ENCODE assay signal across 8 cellular contexts in the genomic region with DNA sequence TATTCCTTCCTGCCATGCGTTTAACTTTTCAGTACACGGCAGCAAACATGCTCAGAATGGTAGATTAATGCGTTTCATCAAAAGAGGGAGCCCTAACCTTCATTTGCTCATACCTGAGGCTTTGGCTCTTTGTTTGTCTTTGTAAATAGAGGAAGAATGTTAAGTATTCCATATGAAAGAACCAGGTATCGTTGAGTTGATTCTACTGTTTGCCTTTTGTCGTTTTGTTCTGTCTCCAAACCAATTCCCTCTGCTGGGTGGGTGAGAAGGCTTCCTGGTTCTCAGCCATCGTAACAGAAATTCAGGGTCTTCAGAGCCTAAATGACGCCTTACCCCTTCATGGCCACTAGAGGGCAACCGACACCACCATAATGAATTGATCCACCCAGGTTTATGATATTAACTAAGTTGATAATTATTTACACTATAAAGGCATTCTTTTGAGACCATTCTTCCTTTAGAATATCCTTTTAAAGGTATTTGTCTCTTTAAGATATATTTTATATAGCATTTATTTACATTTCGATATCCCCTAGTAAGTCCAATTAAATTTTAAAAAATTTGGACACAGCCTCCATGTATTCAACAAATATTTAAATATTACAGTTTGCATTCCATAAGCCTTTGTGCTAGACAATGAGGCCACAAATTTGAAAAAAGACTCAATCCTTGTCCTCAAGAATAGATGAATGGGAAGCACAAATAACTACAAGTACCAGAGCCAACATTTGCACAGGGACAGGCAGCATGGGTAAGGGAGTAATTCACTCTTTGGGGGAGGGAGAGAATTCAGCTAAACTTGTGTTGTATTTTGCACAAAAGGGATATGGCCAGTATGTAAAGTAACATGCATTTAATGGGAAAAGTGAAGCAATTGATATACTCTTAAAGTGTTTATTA. TPM values are rescaled to one million over a fixed set of nuclear protein-coding genes. Genes with fewer than 3 reads are reported as not detected.
DNase-seq lines count a peak whose midpoint lies in the region; ATAC-seq, FAIRE-seq and TF ChIP-seq lines count a peak whose summit lies in the region.

No MANE protein-coding gene starts in this region.

- peak; percentile 87 for FAIRE-seq in GM12892 (lab: Jason Lieb, UNC)

- no peaks in the 10 kb centered on the region for H3K9me3 ChIP-seq in ascending aorta

- TF ChIP-seq CTCF in ascending aorta (IDR thresholded peaks at IDR 0.05) = peak; percentile 70 to 86 (median 70)

- ATAC-seq in HG02623 (IDR thresholded peaks at IDR 0.05; ENCODE audit: unreplicated experiment) = peak; percentile 76

- H3K27me3 ChIP-seq in ascending aorta = no peaks in the 10 kb centered on the region

- H3K4me3 ChIP-seq in ascending aorta (no peak overlapping the region), skeletal muscle cell (ENCODE audit: low read depth, low read length) (peak overlapping the region; percentile 4)

- intact Hi-C loops in ascending aorta (cut with DNase I) = loop anchor here (1.0 to 5.0 kb wide), 3 partner anchors 146 to 356 kb away; a partner anchor contains a TSS

- DNase-seq in GM12892 (ENCODE audit: insufficient read length) (peak; percentile 48), MV-4-11 (lab: John Stamatoyannopoulos, UW) (peak; percentile 56), SKM-1 treated with dmso at 0.1 percent for 144 hours (lab: John Stamatoyannopoulos, UW; ENCODE audit: unreplicated experiment) (peak; percentile 64), ascending aorta (ENCODE audit: low spot score in 2 of 2) (peak in 1 of 2 donors; percentile 64), hepatic stellate cell (ENCODE audit: low spot score) (peak; percentile 79), skeletal muscle cell (ENCODE audit: low read depth) (peak; percentile 9), NK-92 (lab: John Stamatoyannopoulos, UW; ENCODE audit: unreplicated experiment) (no peak)

- H3K4me1 ChIP-seq in ascending aorta = no peaks in the 10 kb centered on the region

- no peak overlapping the region for H3K27ac ChIP-seq in ascending aorta

- TF ChIP-seq POLR2A in GM12892 (IDR thresholded peaks at IDR 0.05; ENCODE audit: low read depth, low read length) = no peak

- no peaks in the 10 kb centered on the region for H3K36me3 ChIP-seq in ascending aorta

RNA-seq across cellular contexts. Expression of a gene that starts 48.1 kb away (rescaled TPM):
- polyA plus RNA-seq in GM12892 (2012; ENCODE audit: missing spikeins) = 49.0 TPM
- total RNA-seq in ascending aorta = 27.2 TPM

RNA-seq across cellular contexts. Expression of a gene that starts 48.8 kb away (rescaled TPM):
- polyA plus RNA-seq in GM12892 (2012; ENCODE audit: missing spikeins) = 0.25 TPM
- total RNA-seq in ascending aorta = not detected
